In the genomic region with DNA sequence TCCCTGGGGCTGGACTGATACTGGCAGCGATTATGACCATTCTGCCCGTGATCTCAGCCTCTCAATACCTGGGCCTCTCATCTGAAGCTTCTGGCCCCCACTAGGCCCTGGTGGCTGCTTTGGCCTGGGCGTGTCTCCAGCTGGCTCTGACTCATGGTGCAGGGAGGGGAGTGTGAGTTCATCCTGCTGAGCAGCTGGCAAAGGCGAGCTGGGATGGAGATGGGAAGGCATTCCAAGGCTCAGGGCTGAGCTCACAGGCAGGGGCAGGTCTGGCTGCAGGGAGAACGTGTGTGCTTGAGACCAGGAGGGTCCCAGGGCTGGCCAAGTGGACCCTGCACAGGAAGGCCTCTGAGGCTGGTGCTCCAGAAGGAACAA, we compare ENCODE assay signal across 12 cellular contexts.
DNase-seq lines count a peak whose midpoint lies in the region; ATAC-seq, FAIRE-seq and TF ChIP-seq lines count a peak whose summit lies in the region.
"Had no signal": no experiment of that assay in that cellular context is flagged by ENCODE, and none has a peak within 500 bp of the region (broad histone marks: within the 10 kb centered on the region; RNA-seq: fewer than 3 reads in every experiment).

No MANE protein-coding gene starts in this region.

- H3K4me2 ChIP-seq in BLaER1, result peak overlapping the region; percentile 64

- no peak overlapping the region for H3K27ac Mint-ChIP-seq in HFFc6

- no peaks in the 10 kb centered on the region for H3K36me3 Mint-ChIP-seq in HFFc6 (ENCODE audit: low read depth)

- H3K4me3 ChIP-seq in BLaER1 (no peak overlapping the region), kidney (ENCODE audit: low read length in 2 of 2) (no peak overlapping the region)
- H3K4me3 ChIP-seq: HAP-1 had no signal

- peak; percentile 85 for DNase-seq in NCI-H69 (lab: John Stamatoyannopoulos, UW)
- peak; percentile 77 for DNase-seq in kidney
- no peak for DNase-seq in NOMO-1 (lab: John Stamatoyannopoulos, UW; ENCODE audit: unreplicated experiment in 2 of 2)
- DNase-seq in stimulated activated CD4-positive, alpha-beta T cell treated with anti-CD3 and anti-CD28 coated beads, Interleukin-1b, Interleukin-23, amount 100 ng/mL, for 48 hours, result no peak
- DNase-seq in HFFc6, result no peak
- no peak for DNase-seq in NCI-H82 treated with DMSO at 0.1 percent for 48 hours (lab: John Stamatoyannopoulos, UW; ENCODE audit: unreplicated experiment)
- DNase-seq: erythroblast had no signal

- peaks cover 18% of the 10 kb centered on the region for H3K4me1 ChIP-seq in BLaER1
- H3K4me1 ChIP-seq in kidney (ENCODE audit: control insufficient read depth in 1 of 2, insufficient read depth in 1 of 2, low read depth in 1 of 2, low read length in 2 of 2), result no peaks in the 10 kb centered on the region
- H3K4me1 ChIP-seq: HAP-1 had no signal

- H3K27me3 ChIP-seq in BLaER1, result no peaks in the 10 kb centered on the region
- H3K27me3 ChIP-seq: neutrophil had no signal

- H3K36me3 ChIP-seq in BLaER1 (no peaks in the 10 kb centered on the region), kidney (ENCODE audit: control insufficient read depth in 1 of 2, insufficient read depth in 2 of 2, low read length in 2 of 2) (no peaks in the 10 kb centered on the region)
- H3K36me3 ChIP-seq: HAP-1, neutrophil had no signal

- H3K9ac ChIP-seq in BLaER1 (no peak overlapping the region), kidney (ENCODE audit: low read length in 2 of 2) (no peak overlapping the region)

- TF ChIP-seq CTCF in kidney (IDR thresholded peaks at IDR 0.05; ENCODE audit: borderline replicate concordance, extremely low read depth, insufficient read depth) (no peak), HFFc6 (IDR thresholded peaks at IDR 0.05) (no peak)

- H3K27ac ChIP-seq in BLaER1, result peak overlapping the region; percentile 30; the same call in 1 of the 2 replicates
- H3K27ac ChIP-seq in kidney (ENCODE audit: low read depth in 2 of 2, low read length in 2 of 2), result no peak overlapping the region
- H3K27ac ChIP-seq: neutrophil had no signal

- H4K20me1 ChIP-seq in BLaER1, result no peaks in the 10 kb centered on the region

- no peaks in the 10 kb centered on the region for H3K9me3 ChIP-seq in BLaER1
- H3K9me3 ChIP-seq in kidney (ENCODE audit: control insufficient read depth in 1 of 2, low read length in 2 of 2), result no peaks in the 10 kb centered on the region
- H3K9me3 ChIP-seq: HAP-1, neutrophil had no signal

- H3K4me1 Mint-ChIP-seq in HFFc6 (ENCODE audit: low read depth), result no peaks in the 10 kb centered on the region

- no peak for FAIRE-seq in kidney (lab: Jason Lieb, UNC)
- FAIRE-seq: astrocyte had no signal

- H3K9me3 Mint-ChIP-seq in HFFc6, result peaks cover 48% of the 10 kb centered on the region

- no peaks in the 10 kb centered on the region; the same call in 1 of the 2 replicates for H3K27me3 Mint-ChIP-seq in HFFc6 (ENCODE audit: insufficient read depth)

- intact Hi-C loops in kidney (cut with DNase I), result no loop called here

- no peak overlapping the region for H3K4me3 Mint-ChIP-seq in HFFc6

- peak; percentile 45 for ATAC-seq in GM21390 (IDR thresholded peaks at IDR 0.05; ENCODE audit: unreplicated experiment)

Comparison
In these comparisons a context has a peak if more than half of its experiments do, and no peak if none do; other contexts are left out.
1. DNase-seq: peak in NCI-H69 (single experiment) and kidney (single experiment); none in NOMO-1 (0 of 2), stimulated activated CD4-positive, alpha-beta T cell treated with anti-CD3 and anti-CD28 coated beads, Interleukin-1b, Interleukin-23, amount 100 ng/mL, for 48 hours (single experiment), HFFc6 (single experiment) and NCI-H82 treated with DMSO at 0.1 percent for 48 hours (single experiment).